Comparison of ENCODE assay signal across 7 cellular contexts in the genomic region with DNA sequence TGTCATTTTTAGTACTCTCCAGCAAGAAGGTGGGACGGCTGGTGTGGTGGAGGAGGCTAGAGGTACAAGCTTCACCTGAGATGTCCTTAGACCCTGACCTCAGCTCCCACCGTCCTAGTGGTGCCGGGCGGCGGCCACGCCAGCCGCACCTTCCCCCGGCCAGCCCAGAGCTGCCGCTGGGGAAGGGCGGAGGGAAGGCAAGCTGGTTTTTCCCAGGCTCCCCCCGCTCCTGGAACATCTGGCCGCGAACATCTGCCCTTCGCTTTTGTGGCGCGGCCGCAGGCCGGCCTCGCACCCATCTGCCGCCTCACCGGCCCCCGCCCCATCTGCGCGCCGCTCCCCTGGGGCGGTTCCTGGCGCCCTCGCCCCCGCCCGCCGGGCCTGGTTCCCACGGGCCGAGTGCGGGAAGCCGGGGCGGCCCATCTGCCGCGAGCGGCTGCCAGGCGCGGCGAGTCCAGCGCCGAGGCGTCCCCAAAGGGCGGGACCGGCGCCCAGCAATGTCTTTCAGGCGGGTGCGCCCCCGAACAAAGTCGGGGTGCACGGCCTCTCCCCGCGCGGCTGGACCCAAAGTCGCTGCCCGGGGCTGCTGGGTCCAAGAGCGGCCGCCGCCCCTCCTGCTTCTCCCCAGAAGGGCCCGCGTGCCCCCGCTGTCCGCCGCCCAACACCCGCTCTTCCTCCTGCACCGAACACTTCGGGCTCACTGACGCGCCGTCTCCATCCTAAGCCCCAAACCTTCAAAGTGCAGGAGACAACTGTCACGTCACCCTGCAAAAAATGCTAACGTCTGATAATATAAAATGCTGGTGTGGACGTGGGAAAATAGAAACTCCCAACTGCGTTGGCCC. TPM values are rescaled to one million over a fixed set of nuclear protein-coding genes. Genes with fewer than 3 reads are reported as not detected.
DNase-seq lines count a peak whose midpoint lies in the region; ATAC-seq, FAIRE-seq and TF ChIP-seq lines count a peak whose summit lies in the region.

No MANE protein-coding gene starts in this region.

- peaks cover 0 to 15% (median 7%) of the 10 kb centered on the region in 4 experiments; a peak in 5 of 7 replicates for H3K27me3 ChIP-seq in H1 (replicated peaks in 1 of 4; ENCODE audit: control insufficient read depth in 3 of 4, extremely low read depth in 1 of 4, insufficient read depth in 3 of 4, low read length in 3 of 4)
- H3K27me3 ChIP-seq in muscle layer of colon (ENCODE audit: control insufficient read depth in 1 of 2, insufficient read depth in 2 of 2, low read length in 2 of 2) = no peaks in the 10 kb centered on the region

- peak overlapping the region; percentile 75 for H4K91ac ChIP-seq in H1 (replicated peaks; ENCODE audit: insufficient read length, low read length)

- no peak for TF ChIP-seq RAD21 in H1 (IDR thresholded peaks at IDR 0.05 in 1 of 2, conservative IDR thresholded peaks at IDR 0.05 in 1 of 2; ENCODE audit: low read depth in 2 of 2, low read length in 2 of 2)

- no peak for ATAC-seq in GM21717 (IDR thresholded peaks at IDR 0.05; ENCODE audit: unreplicated experiment)

- H3K56ac ChIP-seq in H1 (replicated peaks; ENCODE audit: insufficient read length, low read depth, low read length) = no peak overlapping the region

- H3K9ac ChIP-seq in H1 (replicated peaks in 1 of 4; ENCODE audit: extremely low read depth in 1 of 4, low read depth in 3 of 4, low read length in 3 of 4) (no peak overlapping the region), muscle layer of colon (ENCODE audit: low read length) (no peak overlapping the region)

- POLR2A ChIA-PET in H1 (lab: Charles Lee; ENCODE audit: partially characterized antibody) = interaction anchor here (0.6 to 12.8 kb wide), 9 partner anchors 8 to 246 kb away, joined by 3 to 281 read pairs (median 16); partner anchors contain the start of gene ID1

- TF ChIP-seq CTCF in GM10266 (IDR thresholded peaks at IDR 0.05; ENCODE audit: control insufficient read depth, insufficient read depth, low read depth, missing control alignments) (no peak), H1 (IDR thresholded peaks at IDR 0.05; ENCODE audit: control extremely low read depth in 1 of 3, insufficient read depth in 1 of 3, low read depth in 1 of 3, low read length in 3 of 3) (no peak)

- no peaks in the 10 kb centered on the region for H3K36me3 ChIP-seq in H1 (ENCODE audit: control insufficient read depth in 2 of 4, insufficient read depth in 4 of 4, low read length in 3 of 4)
- H3K36me3 ChIP-seq in muscle layer of colon (ENCODE audit: insufficient read depth, low read length) = no peaks in the 10 kb centered on the region

- H3K79me2 ChIP-seq in H1 (ENCODE audit: control insufficient read depth in 1 of 2, insufficient read depth in 2 of 2, low read length in 2 of 2) = no peaks in the 10 kb centered on the region

- 6% methylated on average over 73 of the region's 76 CpGs; no CpG with 5 or more reads in 1 of the 2 experiments for WGBS in H1 (ENCODE audit: extremely low coverage in 1 of 2, insufficient coverage in 1 of 2, insufficient read length in 1 of 2, insufficient replicate concordance in 2 of 2, low coverage in 1 of 2, low lambda C conversion rate in 2 of 2, missing lambda C conversion rate in 1 of 2), 2 experiments

- H2BK120ac ChIP-seq in H1 (replicated peaks; ENCODE audit: low read depth, low read length) = peak overlapping the region; percentile 2

- H2BK20ac ChIP-seq in H1 (ENCODE audit: low read length) = peak overlapping the region; percentile 61

- no peaks in the 10 kb centered on the region for H3K79me1 ChIP-seq in H1 (ENCODE audit: low read depth, low read length)

- peak overlapping the region; percentile 71 for H3K18ac ChIP-seq in H1 (ENCODE audit: extremely low read depth, low read length)

- H3K9me3 ChIP-seq in H1 (ENCODE audit: insufficient read depth in 2 of 2, low read depth in 1 of 2, low read length in 1 of 2) (no peaks in the 10 kb centered on the region), muscle layer of colon (ENCODE audit: low read length) (no peaks in the 10 kb centered on the region)

- H4K8ac ChIP-seq in H1 (ENCODE audit: extremely low read depth, insufficient read depth, low read length) = peak overlapping the region; percentile 47; the same call in 1 of the 2 replicates

- no peaks in the 10 kb centered on the region for H4K20me1 ChIP-seq in H1 (replicated peaks in 1 of 2; ENCODE audit: control insufficient read depth in 1 of 2, insufficient read depth in 2 of 2, low read length in 2 of 2)

- H4K5ac ChIP-seq in H1 (ENCODE audit: insufficient read length, low read depth, low read length) = no peak overlapping the region

- H3K27ac ChIP-seq in H1 (ENCODE audit: low read depth, low read length) (no peak overlapping the region), muscle layer of colon (ENCODE audit: low read depth, low read length) (peak overlapping the region; percentile 13)

- peak overlapping the region; percentile 51 to 77 for H3K4me2 ChIP-seq in H1 (ENCODE audit: insufficient read depth in 1 of 2, low read depth in 2 of 2, low read length in 2 of 2)

- H3K4me1 ChIP-seq in H1 (replicated peaks in 1 of 4; ENCODE audit: control insufficient read depth in 3 of 4, insufficient read depth in 4 of 4, low read length in 3 of 4) (peaks cover 8 to 31% (median 25%) of the 10 kb centered on the region in 4 experiments), muscle layer of colon (ENCODE audit: insufficient read depth, low read length) (peaks cover 6% of the 10 kb centered on the region)

- H3K4ac ChIP-seq in H1 (replicated peaks; ENCODE audit: insufficient read length, low read depth, low read length) = no peak overlapping the region

- peak overlapping the region; percentile 94 for H2BK12ac ChIP-seq in H1 (ENCODE audit: low read depth, low read length)

- peaks cover 5% of the 10 kb centered on the region; the same call in 1 of the 2 replicates for H3K23me2 ChIP-seq in H1 (ENCODE audit: low read depth, low read length)

- DNase-seq in GM10266 (ENCODE audit: extremely low spot score) = peak; percentile 65
- peak; percentile 17 for DNase-seq in NCI-H526 treated with DMSO at 0.1 percent for 48 hours (lab: John Stamatoyannopoulos, UW)
- DNase-seq in H1 (ENCODE audit: low read depth in 1 of 2, low spot score in 2 of 2) = no peak
- DNase-seq in NCI-H128 (lab: John Stamatoyannopoulos, UW; ENCODE audit: unreplicated experiment) = no peak
- DNase-seq in NCI-H510A (lab: John Stamatoyannopoulos, UW) = no peak

- H3K23ac ChIP-seq in H1 (ENCODE audit: insufficient read length) = no peak overlapping the region

- no peak overlapping the region for H2BK5ac ChIP-seq in H1 (ENCODE audit: low read depth, low read length)

- CTCF ChIA-PET in H1 (lab: Charles Lee; ENCODE audit: partially characterized antibody) = interaction anchor here (0.7 to 6.1 kb wide), 15 partner anchors 10 to 47 kb away, joined by 3 to 75 read pairs (median 8); partner anchors contain the start of gene ID1

- no peak overlapping the region for H2AFZ ChIP-seq in H1 (ENCODE audit: low read length)

- no peak for TF ChIP-seq EP300 in H1 (IDR thresholded peaks at IDR 0.05; ENCODE audit: borderline replicate concordance in 1 of 2, low read depth in 2 of 2, low read length in 2 of 2)

- no peak overlapping the region for H2AK5ac ChIP-seq in H1 (ENCODE audit: low read depth, low read length)

- peak overlapping the region; percentile 3; the same call in 1 of the 2 replicates for H2BK15ac ChIP-seq in H1 (ENCODE audit: low read length)

- H3K14ac ChIP-seq in H1 (ENCODE audit: insufficient read length) = no peak overlapping the region

- H3K4me3 ChIP-seq in H1 (ENCODE audit: extremely low read depth in 1 of 4, insufficient read depth in 2 of 4, low read depth in 3 of 4, low read length in 4 of 4) (peak overlapping the region; percentile 12 to 56 (median 34); a peak in 7 of 8 replicates), muscle layer of colon (ENCODE audit: low read depth in 1 of 2, low read length in 2 of 2) (peak overlapping the region; percentile 47 to 63)

- no peak; a peak in 1 of 3 replicates for TF ChIP-seq POLR2A in H1 (IDR thresholded peaks at IDR 0.05; ENCODE audit: control extremely low read depth in 1 of 2, low read depth in 2 of 2, low read length in 2 of 2)

- no peak for FAIRE-seq in H1 (lab: Jason Lieb, UNC)

TF ChIP-seq in H1, 55 proteins besides CTCF, POLR2A, EP300 and RAD21 (continues in another document):
- TF ChIP-seq RBBP5 (IDR thresholded peaks at IDR 0.05; ENCODE audit: borderline replicate concordance, low read depth, low read length) = peak; percentile 36; the same call in 1 of the 2 replicates
- no peak for TF ChIP-seq FOSL1 (IDR thresholded peaks at IDR 0.05; ENCODE audit: insufficient read depth, low read depth, low read length)
- 0 out of 2 replicates have a peak, but pooled peaks have one; percentile 23 for TF ChIP-seq TBP (IDR thresholded peaks at IDR 0.05; ENCODE audit: low read depth, low read length)
- no peak for TF ChIP-seq SP1 (IDR thresholded peaks at IDR 0.05; ENCODE audit: low read depth, low read length)
- TF ChIP-seq TCF12 (IDR thresholded peaks at IDR 0.05; ENCODE audit: low read depth, low read length) = 0 out of 2 replicates have a peak, but pooled peaks have one; percentile 34
- no peak for TF ChIP-seq ASH2L (IDR thresholded peaks at IDR 0.05; ENCODE audit: low read length)

RNA-seq across cellular contexts. Expression of gene ID1, which starts 17.3 kb away (rescaled TPM):
- total RNA-seq in H1 (2021; fragmentation: NEBNext Ultra II Directional; extraction: Animal tissue kit (Norgen Biotek cat#: 25700)) = 120 and 131 TPM in 2 replicates
- polyA plus RNA-seq in H1 (2011; rRNA removed) = 357 and 566 TPM in 2 replicates
- 348 TPM for polyA plus RNA-seq in H1 (2011; cell fraction: cytosol; rRNA removed)
- polyA plus RNA-seq in H1 (2011; cell fraction: nucleus; rRNA removed) = 267 TPM
- 86.5 to 154 TPM (median 117 TPM) in 4 replicates for polyA plus RNA-seq in H1 (2012, experiment 1 of 2)
- 207 TPM for polyA plus RNA-seq in H1 (2012, experiment 2 of 2)
- 89.8 TPM for polyA plus RNA-seq in H1 (2013, experiment 1 of 2)
- 87.6 TPM for polyA plus RNA-seq in H1 (2013, experiment 2 of 2)
- 27.5 and 45.7 TPM in 2 replicates for polyA minus RNA-seq in H1 (2011; rRNA and poly(A)+ RNA removed)
- polyA minus RNA-seq in H1 (2011; cell fraction: cytosol; rRNA and poly(A)+ RNA removed) = 181 TPM
- polyA minus RNA-seq in H1 (2011; cell fraction: nucleus; rRNA and poly(A)+ RNA removed) = 200 TPM

RNA-seq across cellular contexts. Expression of gene COX4I2, which starts 49.9 kb away (rescaled TPM):
- not detected in 2 replicates for total RNA-seq in H1 (2021; fragmentation: NEBNext Ultra II Directional; extraction: Animal tissue kit (Norgen Biotek cat#: 25700))
- polyA plus RNA-seq in H1 (2011; rRNA removed) = 0.26 and 0.97 TPM in 2 replicates
- 0.14 TPM for polyA plus RNA-seq in H1 (2011; cell fraction: cytosol; rRNA removed)
- polyA plus RNA-seq in H1 (2011; cell fraction: nucleus; rRNA removed) = not detected
- 0.64 TPM in 1 of 4 replicates, not detected in the others for polyA plus RNA-seq in H1 (2012, experiment 1 of 2)
- polyA plus RNA-seq in H1 (2012, experiment 2 of 2) = not detected
- not detected for polyA plus RNA-seq in H1 (2013, experiment 1 of 2)
- not detected for polyA plus RNA-seq in H1 (2013, experiment 2 of 2)
- not detected in 2 replicates for polyA minus RNA-seq in H1 (2011; rRNA and poly(A)+ RNA removed)
- not detected for polyA minus RNA-seq in H1 (2011; cell fraction: cytosol; rRNA and poly(A)+ RNA removed)
- not detected for polyA minus RNA-seq in H1 (2011; cell fraction: nucleus; rRNA and poly(A)+ RNA removed)

Comparison
In these comparisons a context has a peak if more than half of its experiments do, and no peak if none do; other contexts are left out.
1. DNase-seq: peak in GM10266 (single experiment) and NCI-H526 treated with DMSO at 0.1 percent for 48 hours (single experiment); none in H1 (0 of 2), NCI-H128 (single experiment) and NCI-H510A (single experiment).